In genomic region chr21:42348762-42349161, GRCh38 we compare ENCODE assay signal across 32 cellular contexts. TPM values are rescaled to one million over a fixed set of nuclear protein-coding genes. Genes with fewer than 3 reads are reported as not detected.
"Had no signal": no experiment of that assay in that cellular context is flagged by ENCODE, and none has a peak within 500 bp of the region (broad histone marks: within the 10 kb centered on the region; RNA-seq: fewer than 3 reads in every experiment).

No MANE protein-coding gene starts in this region.

- H3K4me1 ChIP-seq: esophagus squamous epithelium, heart right ventricle, lower lobe of right lung, parathyroid adenoma, prostate gland, right atrium auricular region, sigmoid colon, uterus had no signal

- ATAC-seq: heart right ventricle; left ventricle myocardium superior; lower lobe of right lung; natural killer cell; stimulated activated naive CD8-positive, alpha-beta T cell treated with anti-CD3 and anti-CD28 coated beads, Interleukin-15, amount 100 ng/mL, for 72 hours had no signal

- H3K36me3 ChIP-seq: esophagus squamous epithelium, heart right ventricle, lower lobe of right lung, neutrophil, prostate gland, right atrium auricular region, sigmoid colon, thyroid gland, uterus had no signal

- H2AFZ ChIP-seq: parathyroid adenoma had no signal

- FAIRE-seq: colon, keratinocyte had no signal

- H3K4me1 Mint-ChIP-seq: immature natural killer cell; natural killer cell; stimulated activated naive CD8-positive, alpha-beta T cell treated with anti-CD3 and anti-CD28 coated beads, Interleukin-15, amount 100 ng/mL, for 72 hours had no signal

- H3K27ac ChIP-seq: esophagus squamous epithelium, heart right ventricle, lower lobe of right lung, neutrophil, parathyroid adenoma, prostate gland, right atrium auricular region, sigmoid colon, uterus had no signal

- H3K27me3 ChIP-seq: neutrophil, right atrium auricular region, thyroid gland, uterus had no signal

- H3K27me3 Mint-ChIP-seq: stimulated activated naive CD8-positive, alpha-beta T cell treated with anti-CD3 and anti-CD28 coated beads, Interleukin-15, amount 100 ng/mL, for 72 hours had no signal

- H3K36me3 Mint-ChIP-seq: natural killer cell had no signal

- H3K9ac ChIP-seq: parathyroid adenoma had no signal

- H3K4me3 ChIP-seq: esophagus squamous epithelium, heart right ventricle, lower lobe of right lung, prostate gland, right atrium auricular region, sigmoid colon, thyroid gland, uterus had no signal

- DNase-seq: caudate nucleus; cerebellar nuclear complex; effector CD8-positive, alpha-beta T cell; erythroblast; esophagus squamous epithelium; foreskin melanocyte; glutamatergic neuron; heart right ventricle; hypothalamus; immature natural killer cell; left ventricle myocardium superior; lower lobe of right lung; natural killer cell; sigmoid colon; stimulated activated CD4-positive, alpha-beta T cell treated with anti-CD3 and anti-CD28 coated beads, Interleukin-4, amount 100 ng/mL, for 4 hours; stimulated activated naive CD4-positive, alpha-beta T cell; stimulated activated naive CD8-positive, alpha-beta T cell treated with anti-CD3 and anti-CD28 coated beads, Interleukin-15, amount 100 ng/mL, for 72 hours; thyroid gland; trophoblast cell; uterus had no signal

- H3K4me3 Mint-ChIP-seq: immature natural killer cell; natural killer cell; stimulated activated naive CD8-positive, alpha-beta T cell treated with anti-CD3 and anti-CD28 coated beads, Interleukin-15, amount 100 ng/mL, for 72 hours had no signal

- H3K79me2 ChIP-seq: parathyroid adenoma had no signal

- H3K27ac Mint-ChIP-seq: immature natural killer cell; natural killer cell; stimulated activated naive CD8-positive, alpha-beta T cell treated with anti-CD3 and anti-CD28 coated beads, Interleukin-15, amount 100 ng/mL, for 72 hours had no signal

- H3K9me3 ChIP-seq: esophagus squamous epithelium, lower lobe of right lung, neutrophil, prostate gland, sigmoid colon, thyroid gland, uterus had no signal

RNA-seq across cellular contexts. Expression of gene TFF2, which starts 2.0 kb away (rescaled TPM):
- total RNA-seq: heart right ventricle, left ventricle myocardium superior, lower lobe of right lung, mesenteric fat pad, natural killer cell, omental fat pad, prostate gland, right atrium auricular region, sigmoid colon, skeletal muscle tissue, subcutaneous adipose tissue, temporal lobe, uterus had no signal
- polyA plus RNA-seq: heart right ventricle, immature natural killer cell, keratinocyte, neural cell had no signal

RNA-seq across cellular contexts. Expression of gene TFF1, which starts 17.6 kb away (rescaled TPM):
- total RNA-seq: esophagus squamous epithelium, heart right ventricle, left ventricle myocardium superior, lower lobe of right lung, mesenteric fat pad, natural killer cell, omental fat pad, right atrium auricular region, skeletal muscle tissue, subcutaneous adipose tissue, temporal lobe, thyroid gland, uterus had no signal
- polyA plus RNA-seq: heart right ventricle, immature natural killer cell, keratinocyte, neural cell had no signal

RNA-seq across cellular contexts. Expression of gene TFF3, which starts 33.6 kb away (rescaled TPM):
- total RNA-seq: natural killer cell, temporal lobe had no signal
- polyA plus RNA-seq: immature natural killer cell, keratinocyte, neural cell had no signal

RNA-seq across cellular contexts. Expression of gene TMPRSS3, which starts 47.1 kb away (rescaled TPM):
- total RNA-seq: left ventricle myocardium superior, mesenteric fat pad, skeletal muscle tissue, temporal lobe had no signal
- polyA plus RNA-seq: keratinocyte had no signal

RNA-seq across cellular contexts. Expression of gene UBASH3A, which starts 54.9 kb away (rescaled TPM):
- total RNA-seq: left ventricle myocardium superior, sigmoid colon, temporal lobe had no signal
- polyA plus RNA-seq: keratinocyte, neural cell had no signal
